In genomic region chr7:2353650-2354172, GRCh38 we compare ENCODE assay signal across 8 cellular contexts. TPM values are rescaled to one million over a fixed set of nuclear protein-coding genes. Genes with fewer than 3 reads are reported as not detected.
A peak's percentile ranks its signal among the peaks of the same experiment; 100 is the strongest.
DNase-seq lines count a peak whose midpoint lies in the region; ATAC-seq and TF ChIP-seq lines count a peak whose summit lies in the region.

No MANE protein-coding gene starts in this region.

- H3K79me2 ChIP-seq in Karpas-422 (ENCODE audit: low read length) (peaks cover 57% of the 10 kb centered on the region), SU-DHL-6 (ENCODE audit: insufficient read depth, low read length) (peaks cover 72% of the 10 kb centered on the region)

- H3K9me2 ChIP-seq in Karpas-422 (replicated peaks; ENCODE audit: insufficient read depth, low read length) (no peaks in the 10 kb centered on the region), SU-DHL-6 (replicated peaks; ENCODE audit: insufficient read depth, low read length) (no peaks in the 10 kb centered on the region)

- H4K20me1 ChIP-seq in Karpas-422 (ENCODE audit: insufficient read depth, low read depth, low read length), result peaks cover 28% of the 10 kb centered on the region
- peaks cover 19% of the 10 kb centered on the region for H4K20me1 ChIP-seq in SU-DHL-6 (ENCODE audit: low read depth, low read length)

- H3F3A ChIP-seq in SU-DHL-6 (ENCODE audit: insufficient read depth), result peaks cover 5% of the 10 kb centered on the region

- DNase-seq in Karpas-422, result peak; percentile 96
- DNase-seq in amniotic stem cell (lab: John Stamatoyannopoulos, UW), result peak; percentile 67
- peak; percentile 96 for DNase-seq in hepatic stellate cell (ENCODE audit: low spot score)
- DNase-seq in retinal pigment epithelial cell (ENCODE audit: low read depth), result peak; percentile 58
- no peak for DNase-seq in foreskin melanocyte

- peak; percentile 49 for ATAC-seq in GM21825 (IDR thresholded peaks at IDR 0.05; ENCODE audit: unreplicated experiment)

- H3K27ac ChIP-seq in Karpas-422 (ENCODE audit: low read length) (peak overlapping the region; percentile 93), SU-DHL-6 (ENCODE audit: low read depth, low read length) (peak overlapping the region; percentile 92)

- H3K4me3 ChIP-seq in GM08714 (ENCODE audit: low read length) (peak overlapping the region; percentile 97), Karpas-422 (ENCODE audit: low read length) (peak overlapping the region; percentile 100), SU-DHL-6 (ENCODE audit: insufficient read depth, low read length, poor library complexity, severe bottlenecking) (peak overlapping the region; percentile 96), retinal pigment epithelial cell (ENCODE audit: low read length) (peak overlapping the region; percentile 76)

- H3K9ac ChIP-seq in Karpas-422 (ENCODE audit: low read length), result peak overlapping the region; percentile 100
- H3K9ac ChIP-seq in SU-DHL-6 (ENCODE audit: low read length), result peak overlapping the region; percentile 99

- H3K36me3 ChIP-seq in Karpas-422 (ENCODE audit: insufficient read depth, low read length) (peaks cover 21% of the 10 kb centered on the region), SU-DHL-6 (ENCODE audit: low read length) (peaks cover 12% of the 10 kb centered on the region; the same call in 1 of the 2 replicates)

- no peaks in the 10 kb centered on the region for H3K9me3 ChIP-seq in Karpas-422 (ENCODE audit: low read length)
- H3K9me3 ChIP-seq in SU-DHL-6 (ENCODE audit: insufficient read depth, low read length), result no peaks in the 10 kb centered on the region

- no peak for TF ChIP-seq CTCF in SU-DHL-6 (IDR thresholded peaks at IDR 0.05; ENCODE audit: insufficient read depth, low read length, poor library complexity, severe bottlenecking)
- TF ChIP-seq CTCF in retinal pigment epithelial cell (conservative IDR thresholded peaks at IDR 0.05; ENCODE audit: low read depth, low read length), result no peak

- peak overlapping the region; percentile 100 for H2AFZ ChIP-seq in Karpas-422 (ENCODE audit: low read length)
- peak overlapping the region; percentile 94 for H2AFZ ChIP-seq in SU-DHL-6 (ENCODE audit: low read depth, low read length, severe bottlenecking)

- H3K4me1 ChIP-seq in Karpas-422 (ENCODE audit: low read length), result peaks cover 26% of the 10 kb centered on the region

- H3K27me3 ChIP-seq in Karpas-422 (ENCODE audit: low read length) (no peaks in the 10 kb centered on the region), SU-DHL-6 (ENCODE audit: low read length) (no peaks in the 10 kb centered on the region)

- H3K4me2 ChIP-seq in Karpas-422 (ENCODE audit: low read depth, low read length, poor library complexity, severe bottlenecking) (peak overlapping the region; percentile 91), SU-DHL-6 (ENCODE audit: low read depth, low read length, poor library complexity, severe bottlenecking) (peak overlapping the region; percentile 79)

RNA-seq across cellular contexts. Expression of gene EIF3B, which starts 0.9 kb away (rescaled TPM):
- total RNA-seq in Karpas-422 (2014; rRNA removed; shearing (Covaris generic); ENCODE audit: low replicate concordance), result 87.0 and 152 TPM in 2 replicates

RNA-seq across cellular contexts. Expression of gene SNX8, which starts 39.5 kb away (rescaled TPM):
- 2.6 and 6.3 TPM in 2 replicates for total RNA-seq in Karpas-422 (2014; rRNA removed; shearing (Covaris generic); ENCODE audit: low replicate concordance)

RNA-seq across cellular contexts. Expression of gene CHST12, which starts 49.7 kb away (rescaled TPM):
- total RNA-seq in Karpas-422 (2014; rRNA removed; shearing (Covaris generic); ENCODE audit: low replicate concordance), result 0.82 and 5.0 TPM in 2 replicates
